In genomic region chr19:40908981-40909380, GRCh38 we compare ENCODE assay signal across 13 cellular contexts. TPM values are rescaled to one million over a fixed set of nuclear protein-coding genes. Genes with fewer than 3 reads are reported as not detected.
DNase-seq lines count a peak whose midpoint lies in the region; ATAC-seq and TF ChIP-seq lines count a peak whose summit lies in the region.
"Had no signal": no experiment of that assay in that cellular context is flagged by ENCODE, and none has a peak within 500 bp of the region (broad histone marks: within the 10 kb centered on the region; RNA-seq: fewer than 3 reads in every experiment).

No MANE protein-coding gene starts in this region.

- H3K9me3 ChIP-seq in adrenal gland (replicated peaks in 1 of 3) = no peaks in the 10 kb centered on the region

- peaks cover 4 to 16% (median 5%) of the 10 kb centered on the region in 3 donors for H3K4me1 Mint-ChIP-seq in naive B cell

- no peak overlapping the region for H3K9ac ChIP-seq in KMS-11

- H3K4me1 ChIP-seq in KMS-11 (ENCODE audit: low read depth, poor library complexity, severe bottlenecking) (no peaks in the 10 kb centered on the region), adrenal gland (replicated peaks in 1 of 2) (peaks cover 0 to 6% of the 10 kb centered on the region in 2 donors)

- peaks cover 1 to 17% (median 10%) of the 10 kb centered on the region in 7 donors for H3K9me3 Mint-ChIP-seq in naive B cell

- peaks cover 0 to 18% of the 10 kb centered on the region in 2 donors for H3K36me3 Mint-ChIP-seq in naive B cell

- WGBS in adrenal gland, 4 donors = 20 to 62% (median 49%) methylated on average over 6 of the region's 6 CpGs

- H3K27ac ChIP-seq in KMS-11 (no peak overlapping the region), adrenal gland (no peak overlapping the region)

- ATAC-seq in naive B cell (ENCODE audit: low read depth in 2 of 2) = no peak

- peaks cover 12 to 69% (median 38%) of the 10 kb centered on the region in 3 donors for H3K27me3 Mint-ChIP-seq in naive B cell

- peak; percentile 35; the same call in 1 of the 2 replicates for TF ChIP-seq CTCF in KMS-11 (conservative IDR thresholded peaks at IDR 0.05; ENCODE audit: low read depth, low read length)
- peak in 4 of 6 experiments; percentile 18 to 44 (median 42) for TF ChIP-seq CTCF in adrenal gland (IDR thresholded peaks at IDR 0.05)

- peak overlapping the region in 6 of 8 donors; percentile 79 to 97 (median 84) for H3K4me3 Mint-ChIP-seq in naive B cell

- H4K20me1 ChIP-seq in KMS-11 (ENCODE audit: insufficient read depth) = no peaks in the 10 kb centered on the region

- H3K4me3 ChIP-seq in KMS-11 (IDR thresholded peaks at IDR 0.05; ENCODE audit: insufficient read depth, low read depth, low read length) (no peak overlapping the region), adrenal gland (peak overlapping the region in 1 of 4 donors; percentile 22)

- no peak for TF ChIP-seq POLR2A in adrenal gland (IDR thresholded peaks at IDR 0.05)

- H3K27ac Mint-ChIP-seq in naive B cell = no peak overlapping the region

- H3K79me2 ChIP-seq in KMS-11 (ENCODE audit: insufficient read depth, low read depth) = no peaks in the 10 kb centered on the region

- peak; percentile 21 for DNase-seq in activated CD4-positive, alpha-beta T cell treated with anti-CD3 and anti-CD28 coated beads for 1 hour
- no peak for DNase-seq in activated CD4-positive, alpha-beta T cell treated with anti-CD3 and anti-CD28 coated beads, Interleukin-2, amount 50 U/mL, for 4 hours
- peak in 3 of 7 donors; percentile 39 to 74 (median 63) for DNase-seq in adrenal gland
- peak; percentile 26 for DNase-seq in naive B cell
- no peak for DNase-seq in NCI-H510A treated with DMSO at 0.1 percent for 48 hours (lab: John Stamatoyannopoulos, UW)
- DNase-seq in AG08396 (ENCODE audit: low spot score) = no peak
- no peak for DNase-seq in NCI-H748 treated with DMSO at 0.1 percent for 48 hours (lab: John Stamatoyannopoulos, UW)
- DNase-seq: NCI-H1436 treated with DMSO at 0.1 percent for 48 hours, Right ventricle myocardium superior had no signal

- no peak overlapping the region; the same call in 1 of the 2 replicates for H3K4me2 ChIP-seq in KMS-11

- no peaks in the 10 kb centered on the region for H3K36me3 ChIP-seq in KMS-11 (ENCODE audit: insufficient read depth)
- no peaks in the 10 kb centered on the region for H3K36me3 ChIP-seq in adrenal gland (replicated peaks in 1 of 2)

- peak overlapping the region; percentile 42; the same call in 1 of the 2 replicates for H2AFZ ChIP-seq in KMS-11 (ENCODE audit: low read depth)

- intact Hi-C loops in adrenal gland (cut with DNase I) = loop anchor here in 1 of 2 donors (5.0 kb wide), 1 partner anchor 247 kb away; no protein-coding TSS in a partner anchor

- H3K27me3 ChIP-seq in KMS-11 (ENCODE audit: insufficient read depth, low read depth) (no peaks in the 10 kb centered on the region), adrenal gland (no peaks in the 10 kb centered on the region)

RNA-seq across cellular contexts. Expression of gene CYP2A7, which starts 26.9 kb away (rescaled TPM):
- total RNA-seq in adrenal gland = not detected
- not detected for polyA plus RNA-seq in adrenal gland
- not detected for polyA plus RNA-seq in naive B cell (ENCODE audit: low read depth in 6 of 6)
- total RNA-seq: A172, lower leg skin, Right ventricle myocardium superior had no signal

RNA-seq across cellular contexts. Expression of gene CYP2A6, which starts 58.7 kb away (rescaled TPM):
- 1 to 10 TPM in 3 of 8 donors, under 1 TPM in 4, not detected in 1; 0.18 to 2.1 (median 0.84) TPM for total RNA-seq in adrenal gland
- polyA plus RNA-seq in adrenal gland = 1 to 10 TPM in 1 of 3 donors, under 1 TPM in 2; 0.51 to 1.7 (median 0.57) TPM
- not detected for polyA plus RNA-seq in naive B cell (ENCODE audit: low read depth in 6 of 6)
- total RNA-seq: A172, lower leg skin had no signal
- polyA plus RNA-seq: esophagus had no signal

Comparison
In these comparisons a context has a peak if more than half of its experiments do, and no peak if none do; other contexts are left out.
1. DNase-seq: peak in activated CD4-positive, alpha-beta T cell treated with anti-CD3 and anti-CD28 coated beads for 1 hour (single experiment) and naive B cell (single experiment); none in activated CD4-positive, alpha-beta T cell treated with anti-CD3 and anti-CD28 coated beads, Interleukin-2, amount 50 U/mL, for 4 hours (0 of 2), NCI-H510A treated with DMSO at 0.1 percent for 48 hours (single experiment), AG08396 (single experiment) and NCI-H748 treated with DMSO at 0.1 percent for 48 hours (single experiment).